In genomic region chr2:58473165-58473564, GRCh38 we compare ENCODE assay signal across 28 cellular contexts.
"Had no signal": no experiment of that assay in that cellular context is flagged by ENCODE, and none has a peak within 500 bp of the region (broad histone marks: within the 10 kb centered on the region; RNA-seq: fewer than 3 reads in every experiment).

No MANE protein-coding gene starts in this region.

- H3K9me3 ChIP-seq: colonic mucosa, esophagus muscularis mucosa, esophagus squamous epithelium, gastrocnemius medialis, gastroesophageal sphincter, heart left ventricle had no signal

- H3K4me3 ChIP-seq: colonic mucosa, coronary artery, dorsolateral prefrontal cortex, esophagus muscularis mucosa, esophagus squamous epithelium, gastrocnemius medialis, gastroesophageal sphincter, heart left ventricle had no signal

- H3K27ac ChIP-seq: colonic mucosa, coronary artery, dorsolateral prefrontal cortex, epithelial cell of prostate, esophagus muscularis mucosa, esophagus squamous epithelium, foreskin keratinocyte, gastrocnemius medialis, gastroesophageal sphincter, heart left ventricle had no signal

- H3K27me3 ChIP-seq: colonic mucosa, dorsolateral prefrontal cortex, esophagus muscularis mucosa, esophagus squamous epithelium, foreskin keratinocyte, gastrocnemius medialis, gastroesophageal sphincter, heart left ventricle had no signal

- H3K4me3 Mint-ChIP-seq: dendritic cell treated with granulocyte-macrophage colony-stimulating factor and Interleukin-4, amounts not matched to agents 40 ng/mL and 50 ng/mL, for 4 days; effector memory CD8-positive, alpha-beta T cell; endodermal cell had no signal

- FAIRE-seq: colon, endometrium, endothelial cell of umbilical vein, frontal cortex had no signal

- H3K27me3 Mint-ChIP-seq: dendritic cell treated with granulocyte-macrophage colony-stimulating factor and Interleukin-4, amounts not matched to agents 40 ng/mL and 50 ng/mL, for 4 days; effector memory CD8-positive, alpha-beta T cell had no signal

- H3K27ac Mint-ChIP-seq: dendritic cell treated with granulocyte-macrophage colony-stimulating factor and Interleukin-4, amounts not matched to agents 40 ng/mL and 50 ng/mL, for 4 days; effector memory CD8-positive, alpha-beta T cell; endodermal cell had no signal

- H3K9me3 Mint-ChIP-seq: dendritic cell treated with granulocyte-macrophage colony-stimulating factor and Interleukin-4, amounts not matched to agents 40 ng/mL and 50 ng/mL, for 4 days; effector memory CD8-positive, alpha-beta T cell had no signal

- DNase-seq: colonic mucosa; cortex of kidney; dermis blood vessel endothelial cell; dorsolateral prefrontal cortex; effector CD4-positive, alpha-beta T cell; effector CD8-positive, alpha-beta T cell; effector memory CD4-positive, alpha-beta T cell; effector memory CD8-positive, alpha-beta T cell; endodermal cell; erythroblast; esophagus squamous epithelium; foreskin fibroblast; foreskin keratinocyte; foreskin melanocyte; gastrocnemius medialis; glutamatergic neuron; head of caudate nucleus; heart left ventricle had no signal

- H3K36me3 ChIP-seq: colonic mucosa, esophagus muscularis mucosa, esophagus squamous epithelium, gastrocnemius medialis, gastroesophageal sphincter, heart left ventricle had no signal

- ATAC-seq: effector memory CD8-positive, alpha-beta T cell; esophagus mucosa; foreskin keratinocyte; gastrocnemius medialis; gastroesophageal sphincter; heart left ventricle had no signal

- H3K4me1 ChIP-seq: colonic mucosa, esophagus muscularis mucosa, esophagus squamous epithelium, foreskin keratinocyte, gastrocnemius medialis, gastroesophageal sphincter, heart left ventricle had no signal
